6 cellular contexts compared by ENCODE assay signal in the genomic region with DNA sequence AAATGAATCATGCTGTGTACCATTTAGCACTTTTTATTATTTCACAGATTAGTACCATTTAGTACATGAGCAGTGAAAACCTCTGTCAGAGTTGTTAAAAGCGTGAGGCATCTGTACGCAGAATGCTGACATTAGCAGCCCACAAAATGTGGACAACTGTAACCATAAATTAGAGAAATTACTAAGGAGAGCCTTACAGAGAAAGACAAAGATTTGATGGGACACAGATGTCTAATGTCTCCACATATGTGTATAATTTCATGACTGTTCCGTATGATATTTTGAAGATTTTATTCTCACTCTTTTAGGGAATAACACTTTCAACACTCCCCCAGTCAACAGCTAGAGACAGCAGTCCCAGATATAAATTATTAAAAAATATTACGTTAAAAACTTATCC.
"Had no signal": no experiment of that assay in that cellular context is flagged by ENCODE, and none has a peak within 500 bp of the region (broad histone marks: within the 10 kb centered on the region; RNA-seq: fewer than 3 reads in every experiment).

No MANE protein-coding gene starts in this region.

- H3K4me3 ChIP-seq: GM23338, K562 had no signal

- DNase-seq: H9, HCEC 1CT, IMR-90, KG1 had no signal
